ENCODE assay signal across 28 cellular contexts in genomic region chr10:70308121-70309060, GRCh38. TPM values are rescaled to one million over a fixed set of nuclear protein-coding genes. Genes with fewer than 3 reads are reported as not detected.
DNase-seq lines count a peak whose midpoint lies in the region; ATAC-seq, FAIRE-seq and TF ChIP-seq lines count a peak whose summit lies in the region.
"Had no signal": no experiment of that assay in that cellular context is flagged by ENCODE, and none has a peak within 500 bp of the region (broad histone marks: within the 10 kb centered on the region; RNA-seq: fewer than 3 reads in every experiment).

No MANE protein-coding gene starts in this region.

- no peak overlapping the region for H3K4me3 Mint-ChIP-seq in stimulated activated naive CD8-positive, alpha-beta T cell treated with anti-CD3 and anti-CD28 coated beads, Interleukin-15, amount 100 ng/mL, for 72 hours
- H3K4me3 Mint-ChIP-seq: CD4-positive, alpha-beta memory T cell; HFFc6; IgD-negative memory B cell had no signal

- H3K4me3 ChIP-seq in kidney (ENCODE audit: low read length in 2 of 2): no peak overlapping the region
- H3K4me3 ChIP-seq: A549, BLaER1, GM12878, Peyer's patch had no signal

- no peak for FAIRE-seq in kidney (lab: Jason Lieb, UNC)
- FAIRE-seq: A549, GM12878, H54 had no signal

- H3K27me3 Mint-ChIP-seq in stimulated activated naive CD8-positive, alpha-beta T cell treated with anti-CD3 and anti-CD28 coated beads, Interleukin-15, amount 100 ng/mL, for 72 hours: no peaks in the 10 kb centered on the region
- H3K27me3 Mint-ChIP-seq: CD4-positive, alpha-beta memory T cell had no signal

- no peak overlapping the region for H3K9ac ChIP-seq in kidney (ENCODE audit: low read length in 2 of 2)
- H3K9ac ChIP-seq: BLaER1 had no signal

- H3K4me1 Mint-ChIP-seq in stimulated activated naive CD8-positive, alpha-beta T cell treated with anti-CD3 and anti-CD28 coated beads, Interleukin-15, amount 100 ng/mL, for 72 hours: no peaks in the 10 kb centered on the region
- H3K4me1 Mint-ChIP-seq: CD4-positive, alpha-beta memory T cell had no signal

- H3K36me3 ChIP-seq in kidney (ENCODE audit: control insufficient read depth in 1 of 2, insufficient read depth in 2 of 2, low read length in 2 of 2): no peaks in the 10 kb centered on the region
- H3K36me3 ChIP-seq: BLaER1, Peyer's patch had no signal

- H3K27ac Mint-ChIP-seq in stimulated activated naive CD8-positive, alpha-beta T cell treated with anti-CD3 and anti-CD28 coated beads, Interleukin-15, amount 100 ng/mL, for 72 hours: no peak overlapping the region
- H3K27ac Mint-ChIP-seq: HFFc6 had no signal

- H3K9me3 Mint-ChIP-seq in stimulated activated naive CD8-positive, alpha-beta T cell treated with anti-CD3 and anti-CD28 coated beads, Interleukin-15, amount 100 ng/mL, for 72 hours: no peaks in the 10 kb centered on the region
- H3K9me3 Mint-ChIP-seq: CD4-positive, alpha-beta memory T cell; HFFc6; IgD-negative memory B cell had no signal

- peak; percentile 9 for ATAC-seq in stimulated activated naive CD8-positive, alpha-beta T cell treated with anti-CD3 and anti-CD28 coated beads, Interleukin-15, Interleukin-2, amounts not matched to agents 100 U/mL and 50 U/mL, for 24 hours
- no peak for ATAC-seq in stimulated activated naive CD8-positive, alpha-beta T cell treated with anti-CD3 and anti-CD28 coated beads, Interleukin-15, amount 100 ng/mL, for 72 hours
- no peak for ATAC-seq in GM19035 (IDR thresholded peaks at IDR 0.05; ENCODE audit: unreplicated experiment)
- ATAC-seq: A549, GM12878 had no signal

- no peak overlapping the region for H3K27ac ChIP-seq in kidney (ENCODE audit: low read depth in 2 of 2, low read length in 2 of 2)
- H3K27ac ChIP-seq: A549, BLaER1, Peyer's patch had no signal

- no peak for TF ChIP-seq CTCF in kidney (IDR thresholded peaks at IDR 0.05; ENCODE audit: borderline replicate concordance, extremely low read depth, insufficient read depth)

- H3K9me3 ChIP-seq in kidney (ENCODE audit: control insufficient read depth in 1 of 2, low read length in 2 of 2): no peaks in the 10 kb centered on the region
- H3K9me3 ChIP-seq: A549, BLaER1, Caco-2, Peyer's patch had no signal

- no peak for DNase-seq in stimulated activated naive CD8-positive, alpha-beta T cell treated with anti-CD3 and anti-CD28 coated beads, Interleukin-15, Interleukin-2, amounts not matched to agents 100 U/mL and 50 U/mL, for 24 hours
- DNase-seq in stimulated activated naive CD8-positive, alpha-beta T cell treated with anti-CD3 and anti-CD28 coated beads, Interleukin-15, amount 100 ng/mL, for 72 hours: no peak
- DNase-seq in NOMO-1 treated with dmso at 0.1 percent for 144 hours (lab: John Stamatoyannopoulos, UW; ENCODE audit: unreplicated experiment): peak; percentile 20
- peak; percentile 47 for DNase-seq in kidney
- no peak for DNase-seq in NCI-H2227 treated with DMSO at 0.1 percent for 48 hours (lab: John Stamatoyannopoulos, UW)
- no peak for DNase-seq in hepatic stellate cell (ENCODE audit: low spot score)
- DNase-seq: Caco-2; CD4-positive, alpha-beta memory T cell; DND-41; HFFc6; Kasumi-1; NCI-H1105; NCI-H146; NCI-H2029 treated with DMSO at 0.1 percent for 48 hours; NCI-H345; NCI-H524; NCI-H774; NK-92 treated with Interleukin-12 subunit alpha and Interleukin-12 subunit beta, amount 100 ng/mL, for 24 hours had no signal

- no peaks in the 10 kb centered on the region for H3K4me1 ChIP-seq in kidney (ENCODE audit: control insufficient read depth in 1 of 2, insufficient read depth in 1 of 2, low read depth in 1 of 2, low read length in 2 of 2)
- H3K4me1 ChIP-seq: A549, Caco-2, Peyer's patch had no signal

- intact Hi-C loops in kidney (cut with DNase I): no loop called here

RNA-seq across cellular contexts. Expression of gene NPFFR1, which starts 24.6 kb away (rescaled TPM):
- total RNA-seq in kidney: 0.09 TPM
- not detected for polyA plus RNA-seq in kidney (ENCODE audit: insufficient read depth, low read depth, low replicate concordance)
- total RNA-seq: Caco-2; CD4-positive, alpha-beta memory T cell; GM12878; HFFc6; MCF 10A; OCI-LY7; Peyer's patch; SK-MEL-5 had no signal
- polyA plus RNA-seq: A549; CD4-positive, alpha-beta memory T cell; IgD-negative memory B cell had no signal

Comparison
In these comparisons a context has a peak if more than half of its experiments do, and no peak if none do; other contexts are left out.
1. DNase-seq: peak in NOMO-1 treated with dmso at 0.1 percent for 144 hours (single experiment) and kidney (single experiment); none in stimulated activated naive CD8-positive, alpha-beta T cell treated with anti-CD3 and anti-CD28 coated beads, Interleukin-15, Interleukin-2, amounts not matched to agents 100 U/mL and 50 U/mL, for 24 hours (single experiment), stimulated activated naive CD8-positive, alpha-beta T cell treated with anti-CD3 and anti-CD28 coated beads, Interleukin-15, amount 100 ng/mL, for 72 hours (0 of 2), NCI-H2227 treated with DMSO at 0.1 percent for 48 hours (single experiment) and hepatic stellate cell (single experiment).